ENCODE assay signal across 16 cellular contexts in the genomic region with DNA sequence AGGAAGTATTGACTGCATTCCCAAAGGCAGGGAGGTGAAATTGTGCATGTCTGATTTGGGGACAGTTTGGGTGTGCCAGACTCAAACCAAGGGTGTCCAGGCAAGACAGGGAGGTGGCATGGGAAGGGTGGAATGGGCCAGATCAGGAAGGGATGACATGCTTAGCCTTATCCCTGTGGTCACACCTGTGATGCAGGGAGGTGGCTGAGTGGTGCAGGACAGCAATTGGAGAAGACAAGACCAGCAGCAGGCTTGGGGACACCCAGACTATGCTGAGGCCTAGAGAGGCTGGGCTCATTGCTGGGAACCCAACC. TPM values are rescaled to one million over a fixed set of nuclear protein-coding genes. Genes with fewer than 3 reads are reported as not detected.
DNase-seq lines count a peak whose midpoint lies in the region; ATAC-seq and TF ChIP-seq lines count a peak whose summit lies in the region.
"Had no signal": no experiment of that assay in that cellular context is flagged by ENCODE, and none has a peak within 500 bp of the region (broad histone marks: within the 10 kb centered on the region; RNA-seq: fewer than 3 reads in every experiment).

No MANE protein-coding gene starts in this region.

- no peaks in the 10 kb centered on the region for H3K9me3 Mint-ChIP-seq in activated T-cell treated with anti-CD3 and anti-CD28 coated beads, Interleukin-2, amount 50 U/mL, for 4 hours
- H3K9me3 Mint-ChIP-seq in memory B cell = no peaks in the 10 kb centered on the region

- H3K36me3 ChIP-seq in SK-N-MC (ENCODE audit: insufficient read depth, low read length) = no peaks in the 10 kb centered on the region
- H3K36me3 ChIP-seq in stomach = no peaks in the 10 kb centered on the region
- H3K36me3 ChIP-seq: HAP-1, MG63, Peyer's patch had no signal

- H3K4me1 Mint-ChIP-seq in activated T-cell treated with anti-CD3 and anti-CD28 coated beads, Interleukin-2, amount 50 U/mL, for 4 hours (ENCODE audit: low read depth) = peaks cover 21% of the 10 kb centered on the region
- H3K4me1 Mint-ChIP-seq in memory B cell = peaks cover 5% of the 10 kb centered on the region

- H3K27ac Mint-ChIP-seq in memory B cell = no peak overlapping the region

- H3K4me3 Mint-ChIP-seq in activated T-cell treated with anti-CD3 and anti-CD28 coated beads, Interleukin-2, amount 50 U/mL, for 4 hours = peak overlapping the region; percentile 22
- H3K4me3 Mint-ChIP-seq in memory B cell = peak overlapping the region; percentile 1

- H3K9me3 ChIP-seq in SK-N-MC (ENCODE audit: low read depth, low read length) (no peaks in the 10 kb centered on the region), stomach (no peaks in the 10 kb centered on the region)
- H3K9me3 ChIP-seq: HAP-1, MG63, Peyer's patch had no signal

- no peak for TF ChIP-seq CTCF in stomach (IDR thresholded peaks at IDR 0.05)

- H3K27me3 Mint-ChIP-seq in activated T-cell treated with anti-CD3 and anti-CD28 coated beads, Interleukin-2, amount 50 U/mL, for 4 hours (ENCODE audit: low read depth) = peaks cover 51% of the 10 kb centered on the region
- peaks cover 31% of the 10 kb centered on the region for H3K27me3 Mint-ChIP-seq in memory B cell

- no peak overlapping the region for H3K9ac ChIP-seq in SK-N-MC (ENCODE audit: insufficient read length)

- peaks cover 30 to 47% (median 45%) of the 10 kb centered on the region in 4 donors for H3K4me1 ChIP-seq in stomach

- H3K27me3 ChIP-seq in stomach = peaks cover 0 to 70% (median 37%) of the 10 kb centered on the region in 3 donors

- intact Hi-C loops in stomach (cut with DNase I; ENCODE audit: low total_unique reads) = no loop called here

- H3K4me3 ChIP-seq in SK-N-MC (peak overlapping the region; percentile 86), stomach (no peak overlapping the region)
- H3K4me3 ChIP-seq: HAP-1, MG63 had no signal

- no peak for TF ChIP-seq POLR2A in stomach (IDR thresholded peaks at IDR 0.05)

- no peak for ATAC-seq in activated T-cell treated with anti-CD3 and anti-CD28 coated beads, Interleukin-2, amount 50 U/mL, for 4 hours
- no peak for ATAC-seq in memory B cell (ENCODE audit: low read depth)
- no peak for ATAC-seq in GM21528 (IDR thresholded peaks at IDR 0.05; ENCODE audit: low FRiP score, unreplicated experiment)

- no peak for TF ChIP-seq EP300 in stomach (IDR thresholded peaks at IDR 0.05)

- no peak for DNase-seq in activated T-cell treated with anti-CD3 and anti-CD28 coated beads, Interleukin-2, amount 50 U/mL, for 4 hours
- DNase-seq in activated T-cell treated with anti-CD3 and anti-CD28 coated beads for 4 hours = no peak
- no peak for DNase-seq in SK-N-MC (ENCODE audit: low read depth, low spot score)
- DNase-seq in memory B cell (ENCODE audit: low spot score in 2 of 2) = no peak
- no peak for DNase-seq in stomach
- no peak for DNase-seq in HT-29 (ENCODE audit: low spot score)
- DNase-seq in hepatic stellate cell (ENCODE audit: low spot score) = no peak
- DNase-seq: dermis blood vessel endothelial cell; EL; MG63; Peyer's patch; stimulated activated CD4-positive, alpha-beta T cell treated with anti-CD3 and anti-CD28 coated beads, Interleukin-12 subunit alpha, Interleukin-12 subunit beta, amount 100 ng/mL, for 4 hours; T1000 had no signal

- H3K27ac ChIP-seq in SK-N-MC = peak overlapping the region; percentile 88
- H3K27ac ChIP-seq in stomach = peak overlapping the region in 4 of 5 donors; percentile 55 to 81 (median 68)

- H3K36me3 Mint-ChIP-seq in activated T-cell treated with anti-CD3 and anti-CD28 coated beads, Interleukin-2, amount 50 U/mL, for 4 hours (ENCODE audit: insufficient read depth) = no peaks in the 10 kb centered on the region
- no peaks in the 10 kb centered on the region for H3K36me3 Mint-ChIP-seq in memory B cell

RNA-seq across cellular contexts. Expression of gene FOXO6, which starts 4.0 kb away (rescaled TPM):
- total RNA-seq in activated T-cell treated with anti-CD3 and anti-CD28 coated beads, Interleukin-2, amount 50 U/mL, for 4 hours = under 1 TPM in 2 of 3 donors, not detected in 1; 0.20 to 0.22 TPM
- total RNA-seq in stomach = 1 to 10 TPM in 1 of 5 donors, under 1 TPM in 1, not detected in 3; under 0.01 to 1.1 TPM
- under 1 TPM in 2 of 3 donors, not detected in 1; 0.37 to 0.83 TPM for polyA plus RNA-seq in stomach
- total RNA-seq in HT-29 (2014; rRNA removed; shearing (Covaris generic)) = 1.5 and 1.9 TPM in 2 replicates
- total RNA-seq: dermis blood vessel endothelial cell had no signal
- polyA plus RNA-seq: AG04450 had no signal
